ENCODE assay signal across 9 cellular contexts in the genomic region with DNA sequence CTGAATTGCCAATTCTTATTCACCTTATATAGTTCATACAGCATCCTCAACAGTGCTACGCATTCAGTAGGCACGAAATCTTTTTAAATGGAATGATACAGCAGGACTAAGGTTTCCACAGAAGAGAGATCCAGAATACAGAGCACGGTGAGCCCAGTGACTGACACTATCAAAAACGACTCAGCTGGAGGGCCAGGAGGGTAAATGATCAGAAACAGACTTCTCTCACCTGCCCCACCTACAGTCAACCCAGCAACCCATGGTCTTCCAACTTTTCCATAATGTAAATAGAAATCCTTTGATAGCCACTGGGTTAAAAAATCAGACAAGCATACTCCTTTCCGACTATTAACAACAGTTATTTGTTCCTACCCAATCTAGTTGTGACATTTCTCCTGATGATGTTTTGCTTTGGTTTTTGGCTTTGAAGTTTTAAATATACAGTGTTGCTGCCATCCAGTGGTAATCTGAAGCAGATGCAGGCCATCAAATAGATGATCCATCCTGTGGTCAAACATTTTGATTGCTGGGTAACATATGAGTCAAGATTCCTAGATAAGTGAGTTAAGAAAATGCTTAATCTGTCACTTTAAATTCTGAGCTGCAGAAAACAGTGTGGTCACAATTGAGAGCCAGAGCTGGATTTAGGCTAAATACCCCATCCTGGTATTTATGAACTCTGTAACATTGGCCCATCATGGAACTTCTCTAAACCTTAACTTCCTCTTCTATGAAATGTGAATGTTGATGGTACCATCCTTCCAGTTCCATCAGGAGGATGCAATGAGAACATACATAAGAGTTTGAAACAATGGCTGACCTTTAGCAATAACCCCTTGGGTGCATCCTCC. TPM values are rescaled to one million over a fixed set of nuclear protein-coding genes. Genes with fewer than 3 reads are reported as not detected.
DNase-seq lines count a peak whose midpoint lies in the region; ATAC-seq, FAIRE-seq and TF ChIP-seq lines count a peak whose summit lies in the region.
"Had no signal": no experiment of that assay in that cellular context is flagged by ENCODE, and none has a peak within 500 bp of the region (broad histone marks: within the 10 kb centered on the region; RNA-seq: fewer than 3 reads in every experiment).

No MANE protein-coding gene starts in this region.

- no peaks in the 10 kb centered on the region for H3K36me3 ChIP-seq in Loucy (ENCODE audit: insufficient read depth, low read length)

- no peaks in the 10 kb centered on the region for H3K27me3 ChIP-seq in Loucy (ENCODE audit: insufficient read depth, low read length, poor library complexity, severe bottlenecking)

- H3K4me2 ChIP-seq in Loucy (ENCODE audit: low read depth, low read length, poor library complexity, severe bottlenecking), result no peak overlapping the region

- H3K4me3 Mint-ChIP-seq in nephron progenitor cell, result no peak overlapping the region
- H3K4me3 Mint-ChIP-seq: naive thymus-derived CD8-positive, alpha-beta T cell had no signal

- ATAC-seq in GM19452 (IDR thresholded peaks at IDR 0.05; ENCODE audit: unreplicated experiment), result peak; percentile 78
- no peak for ATAC-seq in omental fat pad (ENCODE audit: low FRiP score)
- ATAC-seq: naive thymus-derived CD8-positive, alpha-beta T cell had no signal

- H3K9me2 ChIP-seq in Loucy (replicated peaks; ENCODE audit: low read depth, low read length), result no peaks in the 10 kb centered on the region

- peak; percentile 86 for TF ChIP-seq CTCF in D721Med (IDR thresholded peaks at IDR 0.05; ENCODE audit: insufficient read depth, missing control alignments)
- peak; percentile 94 for TF ChIP-seq CTCF in Loucy (conservative IDR thresholded peaks at IDR 0.05; ENCODE audit: low read length)
- peak; percentile 78 for TF ChIP-seq CTCF in epithelial cell of esophagus (IDR thresholded peaks at IDR 0.05; ENCODE audit: insufficient read depth, low read depth, low read length, missing control alignments)
- TF ChIP-seq CTCF in nephron progenitor cell (IDR thresholded peaks at IDR 0.05), result peak; percentile 93
- peak in 1 of 3 donors; percentile 65 for TF ChIP-seq CTCF in omental fat pad (IDR thresholded peaks at IDR 0.05)

- H3K36me3 Mint-ChIP-seq in nephron progenitor cell (ENCODE audit: low read depth), result no peaks in the 10 kb centered on the region
- H3K36me3 Mint-ChIP-seq: naive thymus-derived CD8-positive, alpha-beta T cell had no signal

- no peaks in the 10 kb centered on the region for H3K4me1 ChIP-seq in Loucy (ENCODE audit: insufficient read depth, low read length, poor library complexity, severe bottlenecking)

- H3K9me3 ChIP-seq in Loucy (ENCODE audit: insufficient read depth, low read depth, low read length), result no peaks in the 10 kb centered on the region

- DNase-seq in D721Med (ENCODE audit: insufficient read length, low spot score) (peak; percentile 26), RCC 7860 (ENCODE audit: low spot score) (peak; percentile 31), epithelial cell of esophagus (ENCODE audit: low read depth) (peak; percentile 69), nephron progenitor cell (peak; percentile 16), omental fat pad (ENCODE audit: low spot score) (no peak)
- no peak for DNase-seq in central memory CD4-positive, alpha-beta T cell

- no peaks in the 10 kb centered on the region for H3K79me2 ChIP-seq in Loucy (ENCODE audit: insufficient read depth, low read length)

- FAIRE-seq in D721Med (lab: Jason Lieb, UNC), result peak; percentile 93
- no peak for FAIRE-seq in RCC 7860 (lab: Jason Lieb, UNC)

- no peaks in the 10 kb centered on the region for H3K4me1 Mint-ChIP-seq in nephron progenitor cell
- H3K4me1 Mint-ChIP-seq: naive thymus-derived CD8-positive, alpha-beta T cell had no signal

- H3K4me3 ChIP-seq in Loucy (ENCODE audit: low read length, poor library complexity, severe bottlenecking) (no peak overlapping the region), epithelial cell of esophagus (ENCODE audit: low read length) (no peak overlapping the region)

- no peak overlapping the region for H3K9ac ChIP-seq in Loucy (ENCODE audit: low read depth, low read length, poor library complexity, severe bottlenecking)

- H3K27me3 Mint-ChIP-seq in nephron progenitor cell (ENCODE audit: low read depth, poor library complexity), result peaks cover 4% of the 10 kb centered on the region

- H2AFZ ChIP-seq in Loucy (ENCODE audit: low read length), result no peak overlapping the region

- H3K27ac Mint-ChIP-seq in nephron progenitor cell, result no peak overlapping the region
- H3K27ac Mint-ChIP-seq: naive thymus-derived CD8-positive, alpha-beta T cell had no signal

- H3F3A ChIP-seq in Loucy (ENCODE audit: low read depth), result no peaks in the 10 kb centered on the region

- H4K20me1 ChIP-seq in Loucy (ENCODE audit: insufficient read depth, low read length, poor library complexity, severe bottlenecking), result no peaks in the 10 kb centered on the region

- no peaks in the 10 kb centered on the region for H3K9me3 Mint-ChIP-seq in nephron progenitor cell
- H3K9me3 Mint-ChIP-seq: naive thymus-derived CD8-positive, alpha-beta T cell had no signal

RNA-seq across cellular contexts. Expression of gene GPHB5, which starts 42.0 kb away (rescaled TPM):
- not detected for total RNA-seq in omental fat pad
- total RNA-seq: naive thymus-derived CD8-positive, alpha-beta T cell had no signal

Comparison
In these comparisons a context has a peak if more than half of its experiments do, and no peak if none do; other contexts are left out.
1. DNase-seq: peak in D721Med (single experiment), RCC 7860 (single experiment), epithelial cell of esophagus (single experiment) and nephron progenitor cell (single experiment); none in omental fat pad (single experiment) and central memory CD4-positive, alpha-beta T cell (single experiment).